Comparison of ENCODE assay signal across 1 cellular context in genomic region chr15:73905224-73905827, GRCh38.
A peak's percentile ranks its signal among the peaks of the same experiment; 100 is the strongest.
TF ChIP-seq lines count a peak whose summit lies in the region.

No MANE protein-coding gene starts in this region.

TF ChIP-seq in K562, 482 proteins besides CTCF, POLR2A, EP300 and RAD21:
- TF ChIP-seq MAFK (IDR thresholded peaks at IDR 0.05; ENCODE audit: low read length) (peak; percentile 34; the same call in 1 of the 2 replicates), ZNF277 (CRISPR knock-in tag; IDR thresholded peaks at IDR 0.05; ENCODE audit: borderline replicate concordance) (no peak), SRF (CRISPR knock-in tag; IDR thresholded peaks at IDR 0.05) (no peak), C11orf30 (IDR thresholded peaks at IDR 0.05; ENCODE audit: low read depth) (peak; percentile 31; the same call in 1 of the 2 replicates), HIVEP1 (CRISPR knock-in tag; IDR thresholded peaks at IDR 0.05) (no peak), ZNF696 (CRISPR knock-in tag; conservative IDR thresholded peaks at IDR 0.05) (no peak), CREB1 (IDR thresholded peaks at IDR 0.05) (no peak), CREB1 (CRISPR knock-in tag; IDR thresholded peaks at IDR 0.05) (no peak), HDAC1 (IDR thresholded peaks at IDR 0.05) (no peak), PHB (CRISPR knock-in tag; IDR thresholded peaks at IDR 0.05) (no peak), MAFF (IDR thresholded peaks at IDR 0.05; ENCODE audit: low read length) (peak; percentile 27; the same call in 1 of the 2 replicates), HNRNPLL (IDR thresholded peaks at IDR 0.05; ENCODE audit: low read depth, low read length, poor library complexity, severe bottlenecking) (no peak), ZNF511 (CRISPR knock-in tag; IDR thresholded peaks at IDR 0.05) (no peak), XRCC5 (IDR thresholded peaks at IDR 0.05; ENCODE audit: low read depth, low read length) (no peak), ZNF316 (IDR thresholded peaks at IDR 0.05) (peak; percentile 50), PRPF4 (IDR thresholded peaks at IDR 0.05; ENCODE audit: insufficient read depth, low read depth, low read length, poor library complexity, severe bottlenecking) (no peak), MBD1 (CRISPR knock-in tag; IDR thresholded peaks at IDR 0.05) (no peak), E2F5 (CRISPR knock-in tag; IDR thresholded peaks at IDR 0.05) (no peak), ATF1 (CRISPR knock-in tag; IDR thresholded peaks at IDR 0.05) (no peak), ATF1 (tag; IDR thresholded peaks at IDR 0.05) (no peak), CREB3L1 (IDR thresholded peaks at IDR 0.05; ENCODE audit: borderline replicate concordance, low read depth) (no peak), TCF3 (CRISPR knock-in tag; IDR thresholded peaks at IDR 0.05) (no peak), STAG1 (CRISPR knock-in tag; IDR thresholded peaks at IDR 0.05; ENCODE audit: borderline replicate concordance) (no peak)
